1 cellular context compared by ENCODE assay signal in the genomic region with DNA sequence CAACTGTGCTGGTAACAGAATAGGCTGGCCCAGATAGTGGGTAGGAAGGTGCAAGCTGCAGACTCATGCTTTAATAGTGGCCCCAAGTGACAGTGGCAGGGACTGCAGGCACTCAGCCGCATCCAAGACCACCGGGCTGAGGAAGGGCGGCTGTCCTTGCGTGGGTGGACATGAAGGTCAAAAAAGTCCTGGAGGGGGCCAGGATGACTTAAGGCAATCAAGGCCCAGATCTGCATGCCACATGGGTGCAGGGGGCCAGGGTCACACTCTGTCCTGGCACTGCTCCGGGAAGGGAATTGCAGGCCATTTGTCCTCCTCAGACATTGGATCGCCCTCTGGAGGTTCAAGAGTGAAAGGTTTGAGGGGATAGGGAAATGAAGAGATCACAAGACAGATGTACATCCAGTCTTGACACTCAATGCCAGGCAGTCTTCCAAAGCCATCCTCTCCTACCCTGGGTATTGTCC.
A peak's percentile ranks its signal among the peaks of the same experiment; 100 is the strongest.
TF ChIP-seq lines count a peak whose summit lies in the region.

No MANE protein-coding gene starts in this region.

TF ChIP-seq in HepG2, 621 proteins besides CTCF, POLR2A, EP300 and RAD21 (continues in another document):
- TF ChIP-seq NFIB (CRISPR knock-in tag; IDR thresholded peaks at IDR 0.05; ENCODE audit: borderline replicate concordance): no peak
- TF ChIP-seq, protein P1, sequence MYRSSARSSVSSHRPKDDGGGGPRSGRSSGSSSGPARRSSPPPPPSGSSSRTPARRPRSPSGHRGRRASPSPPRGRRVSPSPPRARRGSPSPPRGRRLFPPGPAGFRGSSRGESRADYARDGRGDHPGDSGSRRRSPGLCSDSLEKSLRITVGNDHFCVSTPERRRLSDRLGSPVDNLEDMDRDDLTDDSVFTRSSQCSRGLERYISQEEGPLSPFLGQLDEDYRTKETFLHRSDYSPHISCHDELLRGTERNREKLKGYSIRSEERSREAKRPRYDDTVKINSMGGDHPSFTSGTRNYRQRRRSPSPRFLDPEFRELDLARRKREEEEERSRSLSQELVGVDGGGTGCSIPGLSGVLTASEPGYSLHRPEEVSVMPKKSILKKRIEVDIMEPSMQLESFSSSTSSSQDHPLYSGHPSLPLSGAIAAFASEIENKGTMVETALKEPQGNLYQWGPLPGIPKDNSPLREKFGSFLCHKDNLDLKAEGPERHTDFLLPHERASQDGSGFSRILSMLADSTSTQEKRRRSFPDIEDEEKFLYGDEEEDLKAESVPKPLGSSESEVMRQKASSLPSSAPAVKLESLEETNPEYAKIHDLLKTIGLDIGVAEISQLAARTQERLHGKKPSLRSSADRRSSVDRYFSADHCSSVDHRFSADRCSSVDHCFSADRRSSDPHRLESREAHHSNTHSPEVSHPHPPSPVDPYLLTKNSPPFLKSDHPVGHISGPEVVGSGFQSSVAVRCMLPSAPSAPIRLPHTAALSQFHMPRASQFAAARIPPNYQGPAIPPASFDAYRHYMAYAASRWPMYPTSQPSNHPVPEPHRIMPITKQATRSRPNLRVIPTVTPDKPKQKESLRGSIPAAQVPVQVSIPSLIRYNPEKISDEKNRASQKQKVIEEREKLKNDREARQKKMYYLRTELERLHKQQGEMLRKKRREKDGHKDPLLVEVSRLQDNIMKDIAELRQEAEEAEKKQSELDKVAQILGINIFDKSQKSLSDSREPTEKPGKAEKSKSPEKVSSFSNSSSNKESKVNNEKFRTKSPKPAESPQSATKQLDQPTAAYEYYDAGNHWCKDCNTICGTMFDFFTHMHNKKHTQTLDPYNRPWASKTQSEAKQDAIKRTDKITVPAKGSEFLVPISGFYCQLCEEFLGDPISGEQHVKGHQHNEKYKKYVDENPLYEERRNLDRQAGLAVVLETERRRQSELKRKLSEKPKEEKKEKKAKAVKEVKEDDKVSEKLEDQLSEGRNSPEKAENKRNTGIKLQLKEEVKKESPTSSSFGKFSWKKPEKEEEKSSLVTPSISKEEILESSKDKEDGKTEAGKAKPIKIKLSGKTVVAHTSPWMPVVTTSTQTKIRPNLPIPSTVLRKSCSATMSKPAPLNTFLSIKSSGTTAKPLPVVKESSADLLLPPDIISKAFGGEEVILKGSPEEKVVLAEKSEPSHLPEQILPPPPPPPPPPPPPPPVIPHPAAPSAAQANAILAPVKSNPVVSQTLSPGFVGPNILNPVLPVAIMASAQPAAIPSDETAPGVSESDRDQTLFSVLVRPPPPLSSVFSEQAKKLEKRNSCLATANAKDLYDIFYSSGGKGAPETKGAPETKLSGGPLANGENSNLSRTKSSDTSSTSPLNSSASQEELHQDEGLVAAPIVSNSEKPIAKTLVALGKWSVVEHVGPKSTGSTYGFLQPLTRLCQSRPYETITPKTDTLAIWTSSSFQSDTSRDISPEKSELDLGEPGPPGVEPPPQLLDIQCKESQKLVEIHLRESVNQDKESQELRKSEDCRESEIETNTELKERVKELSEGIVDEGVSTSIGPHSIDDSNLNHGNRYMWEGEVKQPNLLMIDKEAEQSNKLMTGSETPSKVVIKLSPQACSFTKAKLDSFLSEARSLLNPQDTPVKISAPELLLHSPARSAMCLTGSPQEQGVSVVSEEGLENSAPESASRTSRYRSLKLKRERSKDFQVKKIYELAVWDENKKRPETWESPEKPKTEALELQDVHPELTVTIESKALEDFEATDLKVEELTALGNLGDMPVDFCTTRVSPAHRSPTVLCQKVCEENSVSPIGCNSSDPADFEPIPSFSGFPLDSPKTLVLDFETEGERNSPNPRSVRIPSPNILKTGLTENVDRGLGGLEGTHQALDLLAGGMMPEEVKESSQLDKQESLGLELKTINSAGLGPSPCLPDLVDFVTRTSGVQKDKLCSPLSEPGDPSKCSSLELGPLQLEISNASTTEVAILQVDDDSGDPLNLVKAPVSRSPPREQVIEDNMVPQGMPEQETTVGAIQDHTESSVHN (CRISPR knock-in tag; IDR thresholded peaks at IDR 0.05): no peak
- TF ChIP-seq, protein P2, sequence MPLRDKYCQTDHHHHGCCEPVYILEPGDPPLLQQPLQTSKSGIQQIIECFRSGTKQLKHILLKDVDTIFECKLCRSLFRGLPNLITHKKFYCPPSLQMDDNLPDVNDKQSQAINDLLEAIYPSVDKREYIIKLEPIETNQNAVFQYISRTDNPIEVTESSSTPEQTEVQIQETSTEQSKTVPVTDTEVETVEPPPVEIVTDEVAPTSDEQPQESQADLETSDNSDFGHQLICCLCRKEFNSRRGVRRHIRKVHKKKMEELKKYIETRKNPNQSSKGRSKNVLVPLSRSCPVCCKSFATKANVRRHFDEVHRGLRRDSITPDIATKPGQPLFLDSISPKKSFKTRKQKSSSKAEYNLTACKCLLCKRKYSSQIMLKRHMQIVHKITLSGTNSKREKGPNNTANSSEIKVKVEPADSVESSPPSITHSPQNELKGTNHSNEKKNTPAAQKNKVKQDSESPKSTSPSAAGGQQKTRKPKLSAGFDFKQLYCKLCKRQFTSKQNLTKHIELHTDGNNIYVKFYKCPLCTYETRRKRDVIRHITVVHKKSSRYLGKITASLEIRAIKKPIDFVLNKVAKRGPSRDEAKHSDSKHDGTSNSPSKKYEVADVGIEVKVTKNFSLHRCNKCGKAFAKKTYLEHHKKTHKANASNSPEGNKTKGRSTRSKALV (CRISPR knock-in tag; IDR thresholded peaks at IDR 0.05): no peak
- peak; percentile 40 for TF ChIP-seq ELF3 (CRISPR knock-in tag; IDR thresholded peaks at IDR 0.05)
- peak; percentile 58; the same call in 1 of the 2 replicates for TF ChIP-seq ZNF891 (CRISPR knock-in tag; IDR thresholded peaks at IDR 0.05)
- peak; percentile 27; the same call in 1 of the 2 replicates for TF ChIP-seq PITX1 (CRISPR knock-in tag; IDR thresholded peaks at IDR 0.05)
- no peak for TF ChIP-seq ZFAT (CRISPR knock-in tag; conservative IDR thresholded peaks at IDR 0.05)
- TF ChIP-seq, protein P3, sequence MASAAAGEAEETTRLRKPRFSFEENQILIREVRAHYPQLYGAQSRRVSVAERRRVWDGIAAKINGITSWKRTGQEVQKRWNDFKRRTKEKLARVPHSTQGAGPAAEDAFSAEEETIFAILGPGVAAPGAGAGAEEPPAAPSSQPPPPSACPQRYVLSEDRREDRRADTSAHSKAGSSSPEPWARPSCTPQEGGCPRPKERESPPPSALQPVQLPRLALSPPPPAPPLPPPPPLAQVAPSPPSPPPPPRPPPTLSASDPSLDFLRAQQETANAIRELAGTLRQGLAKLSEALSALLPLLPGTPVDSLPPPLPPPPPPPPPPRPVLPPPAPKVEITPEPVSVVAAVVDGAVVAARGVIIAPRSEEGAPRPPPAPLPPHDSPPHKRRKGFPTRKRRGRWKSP (CRISPR knock-in tag; IDR thresholded peaks at IDR 0.05): 0 out of 2 replicates have a peak, but pooled peaks have one; percentile 30
- TF ChIP-seq, protein P4, sequence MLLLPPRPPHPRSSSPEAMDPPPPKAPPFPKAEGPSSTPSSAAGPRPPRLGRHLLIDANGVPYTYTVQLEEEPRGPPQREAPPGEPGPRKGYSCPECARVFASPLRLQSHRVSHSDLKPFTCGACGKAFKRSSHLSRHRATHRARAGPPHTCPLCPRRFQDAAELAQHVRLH (CRISPR knock-in tag; IDR thresholded peaks at IDR 0.05; ENCODE audit: borderline replicate concordance, low read depth): 0 out of 2 replicates have a peak, but pooled peaks have one; percentile 23
- peak; percentile 47; the same call in 1 of the 2 replicates for TF ChIP-seq RELA (CRISPR knock-in tag; IDR thresholded peaks at IDR 0.05)
- 0 out of 2 replicates have a peak, but pooled peaks have one; percentile 34 for TF ChIP-seq ZSCAN31 (CRISPR knock-in tag; IDR thresholded peaks at IDR 0.05; ENCODE audit: low read depth)
- TF ChIP-seq ZNF143 (CRISPR knock-in tag; IDR thresholded peaks at IDR 0.05): no peak
- TF ChIP-seq HES4 (CRISPR knock-in tag; IDR thresholded peaks at IDR 0.05; ENCODE audit: borderline replicate concordance): 0 out of 2 replicates have a peak, but pooled peaks have one; percentile 58
- 0 out of 2 replicates have a peak, but pooled peaks have one; percentile 50 for TF ChIP-seq ZNF839 (CRISPR knock-in tag; IDR thresholded peaks at IDR 0.05; ENCODE audit: borderline replicate concordance)
- no peak for TF ChIP-seq ZNF557 (CRISPR knock-in tag; IDR thresholded peaks at IDR 0.05)
- no peak for TF ChIP-seq NCOR1 (IDR thresholded peaks at IDR 0.05; ENCODE audit: borderline replicate concordance, low read length)
- TF ChIP-seq ZNF317 (CRISPR knock-in tag; IDR thresholded peaks at IDR 0.05): no peak
- TF ChIP-seq ZNF773 (CRISPR knock-in tag; IDR thresholded peaks at IDR 0.05; ENCODE audit: borderline replicate concordance): no peak
- no peak for TF ChIP-seq KDM5A (IDR thresholded peaks at IDR 0.05; ENCODE audit: borderline replicate concordance, low read length)
- no peak for TF ChIP-seq ZNF468 (CRISPR knock-in tag; IDR thresholded peaks at IDR 0.05)
- TF ChIP-seq, protein P5, sequence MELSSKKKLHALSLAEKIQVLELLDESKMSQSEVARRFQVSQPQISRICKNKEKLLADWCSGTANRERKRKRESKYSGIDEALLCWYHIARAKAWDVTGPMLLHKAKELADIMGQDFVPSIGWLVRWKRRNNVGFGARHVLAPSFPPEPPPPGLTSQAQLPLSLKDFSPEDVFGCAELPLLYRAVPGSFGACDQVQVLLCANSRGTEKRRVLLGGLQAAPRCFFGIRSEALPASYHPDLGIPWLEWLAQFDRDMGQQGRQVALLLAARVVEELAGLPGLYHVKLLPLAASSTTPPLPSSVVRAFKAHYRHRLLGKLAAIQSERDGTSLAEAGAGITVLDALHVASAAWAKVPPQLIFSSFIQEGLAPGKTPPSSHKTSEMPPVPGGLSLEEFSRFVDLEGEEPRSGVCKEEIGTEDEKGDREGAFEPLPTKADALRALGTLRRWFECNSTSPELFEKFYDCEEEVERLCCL (CRISPR knock-in tag; IDR thresholded peaks at IDR 0.05; ENCODE audit: borderline replicate concordance): 0 out of 2 replicates have a peak, but pooled peaks have one; percentile 43
- TF ChIP-seq ZNF3 (CRISPR knock-in tag; IDR thresholded peaks at IDR 0.05): no peak
- no peak for TF ChIP-seq SYNCRIP (IDR thresholded peaks at IDR 0.05; ENCODE audit: insufficient read depth, low read depth, low read length)
- no peak for TF ChIP-seq MAZ (IDR thresholded peaks at IDR 0.05; ENCODE audit: borderline replicate concordance, low read depth, low read length)
- TF ChIP-seq MAZ (CRISPR knock-in tag; IDR thresholded peaks at IDR 0.05; ENCODE audit: low read depth): 0 out of 2 replicates have a peak, but pooled peaks have one; percentile 39
- no peak for TF ChIP-seq MBD4 (IDR thresholded peaks at IDR 0.05; ENCODE audit: borderline replicate concordance, low read length)
- TF ChIP-seq ZBTB7A (CRISPR knock-in tag; IDR thresholded peaks at IDR 0.05): 0 out of 2 replicates have a peak, but pooled peaks have one; percentile 23
- TF ChIP-seq CBX2 (IDR thresholded peaks at IDR 0.05; ENCODE audit: low read depth, low read length): no peak
- peak; percentile 69; the same call in 1 of the 2 replicates for TF ChIP-seq CBX2 (CRISPR knock-in tag; IDR thresholded peaks at IDR 0.05; ENCODE audit: low read depth)
- TF ChIP-seq RORA (CRISPR knock-in tag; IDR thresholded peaks at IDR 0.05): no peak
- no peak for TF ChIP-seq ZNF235 (CRISPR knock-in tag; IDR thresholded peaks at IDR 0.05; ENCODE audit: borderline replicate concordance)
- TF ChIP-seq RFXAP (CRISPR knock-in tag; IDR thresholded peaks at IDR 0.05; ENCODE audit: borderline replicate concordance): no peak; the same call in 1 of the 2 replicates
- TF ChIP-seq, protein P6, sequence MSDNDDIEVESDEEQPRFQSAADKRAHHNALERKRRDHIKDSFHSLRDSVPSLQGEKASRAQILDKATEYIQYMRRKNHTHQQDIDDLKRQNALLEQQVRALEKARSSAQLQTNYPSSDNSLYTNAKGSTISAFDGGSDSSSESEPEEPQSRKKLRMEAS (IDR thresholded peaks at IDR 0.05): peak; percentile 15; the same call in 1 of the 2 replicates
- no peak for TF ChIP-seq TP53 (CRISPR knock-in tag; conservative IDR thresholded peaks at IDR 0.05)
- 0 out of 2 replicates have a peak, but pooled peaks have one; percentile 25 for TF ChIP-seq ZNF644 (CRISPR knock-in tag; IDR thresholded peaks at IDR 0.05; ENCODE audit: low read depth)
- TF ChIP-seq, protein P7, sequence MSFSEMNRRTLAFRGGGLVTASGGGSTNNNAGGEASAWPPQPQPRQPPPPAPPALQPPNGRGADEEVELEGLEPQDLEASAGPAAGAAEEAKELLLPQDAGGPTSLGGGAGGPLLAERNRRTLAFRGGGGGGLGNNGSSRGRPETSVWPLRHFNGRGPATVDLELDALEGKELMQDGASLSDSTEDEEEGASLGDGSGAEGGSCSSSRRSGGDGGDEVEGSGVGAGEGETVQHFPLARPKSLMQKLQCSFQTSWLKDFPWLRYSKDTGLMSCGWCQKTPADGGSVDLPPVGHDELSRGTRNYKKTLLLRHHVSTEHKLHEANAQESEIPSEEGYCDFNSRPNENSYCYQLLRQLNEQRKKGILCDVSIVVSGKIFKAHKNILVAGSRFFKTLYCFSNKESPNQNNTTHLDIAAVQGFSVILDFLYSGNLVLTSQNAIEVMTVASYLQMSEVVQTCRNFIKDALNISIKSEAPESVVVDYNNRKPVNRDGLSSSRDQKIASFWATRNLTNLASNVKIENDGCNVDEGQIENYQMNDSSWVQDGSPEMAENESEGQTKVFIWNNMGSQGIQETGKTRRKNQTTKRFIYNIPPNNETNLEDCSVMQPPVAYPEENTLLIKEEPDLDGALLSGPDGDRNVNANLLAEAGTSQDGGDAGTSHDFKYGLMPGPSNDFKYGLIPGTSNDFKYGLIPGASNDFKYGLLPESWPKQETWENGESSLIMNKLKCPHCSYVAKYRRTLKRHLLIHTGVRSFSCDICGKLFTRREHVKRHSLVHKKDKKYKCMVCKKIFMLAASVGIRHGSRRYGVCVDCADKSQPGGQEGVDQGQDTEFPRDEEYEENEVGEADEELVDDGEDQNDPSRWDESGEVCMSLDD (CRISPR knock-in tag; IDR thresholded peaks at IDR 0.05; ENCODE audit: borderline replicate concordance): no peak
- TF ChIP-seq ZNF335 (CRISPR knock-in tag; IDR thresholded peaks at IDR 0.05): 0 out of 2 replicates have a peak, but pooled peaks have one; percentile 44
- 0 out of 2 replicates have a peak, but pooled peaks have one; percentile 19 for TF ChIP-seq MED1 (CRISPR knock-in tag; IDR thresholded peaks at IDR 0.05)
- TF ChIP-seq TSC22D2 (CRISPR knock-in tag; IDR thresholded peaks at IDR 0.05; ENCODE audit: borderline replicate concordance): no peak
- TF ChIP-seq ZNF563 (CRISPR knock-in tag; IDR thresholded peaks at IDR 0.05): peak; percentile 41; the same call in 1 of the 2 replicates
- peak; percentile 31 for TF ChIP-seq ZNF781 (CRISPR knock-in tag; IDR thresholded peaks at IDR 0.05; ENCODE audit: borderline replicate concordance, not compliant biosample characterization)
- TF ChIP-seq NKX3-1 (CRISPR knock-in tag; IDR thresholded peaks at IDR 0.05): no peak
